In the genomic region with DNA sequence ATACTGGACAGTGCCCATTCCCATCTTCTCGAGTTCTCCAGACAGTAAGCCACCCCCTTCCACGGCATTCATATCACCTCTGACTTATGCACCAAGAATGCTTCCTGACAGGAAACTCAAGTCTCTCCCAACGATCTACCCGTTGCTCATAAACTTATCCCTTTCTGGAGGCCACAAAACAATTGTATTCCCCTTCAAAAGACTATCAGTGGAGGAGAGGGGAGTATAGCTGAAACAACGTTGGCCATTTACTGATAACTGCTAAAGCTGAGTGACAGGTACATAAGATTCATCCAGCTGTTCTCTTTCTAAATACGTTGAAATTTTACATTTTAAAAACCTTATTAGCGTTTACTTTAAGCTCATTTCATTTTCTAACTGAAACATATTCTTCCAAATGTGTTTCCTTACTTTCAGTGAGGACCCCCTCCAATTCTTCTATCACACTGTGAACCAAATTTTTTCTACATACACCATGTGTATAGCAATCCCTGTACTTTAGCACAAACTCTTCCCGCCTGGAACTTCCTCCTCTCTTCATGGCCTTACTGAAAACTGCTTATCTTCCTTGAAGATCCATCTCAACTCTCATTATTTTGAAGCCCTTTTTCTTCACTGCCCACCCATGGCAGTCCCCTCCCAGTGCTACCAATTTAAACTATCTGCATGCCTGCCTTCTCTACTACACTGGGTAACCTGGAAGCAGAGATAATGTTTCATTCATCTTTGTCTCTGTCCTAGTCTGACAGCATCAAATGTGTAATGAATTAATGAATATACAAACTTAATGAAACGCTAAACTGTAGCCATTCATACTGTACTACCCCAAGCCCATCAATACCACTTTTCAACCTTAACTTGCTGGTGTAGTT, we compare ENCODE assay signal across 9 cellular contexts. TPM values are rescaled to one million over a fixed set of nuclear protein-coding genes. Genes with fewer than 3 reads are reported as not detected.
A peak's percentile ranks its signal among the peaks of the same experiment; 100 is the strongest.
DNase-seq lines count a peak whose midpoint lies in the region; TF ChIP-seq lines count a peak whose summit lies in the region.
"Had no signal": no experiment of that assay in that cellular context is flagged by ENCODE, and none has a peak within 500 bp of the region (broad histone marks: within the 10 kb centered on the region; RNA-seq: fewer than 3 reads in every experiment).

No MANE protein-coding gene starts in this region.

- H4K20me1 ChIP-seq in fibroblast of lung (ENCODE audit: control insufficient read depth, extremely low read depth, insufficient read depth, low read length), result peaks cover 1% of the 10 kb centered on the region

- no peak overlapping the region for H2AFZ ChIP-seq in fibroblast of lung (ENCODE audit: low read length)

- peak overlapping the region; percentile 67 for H3K27ac ChIP-seq in fibroblast of lung (ENCODE audit: insufficient read depth, low read length)

- DNase-seq in ELR (ENCODE audit: low read depth) (peak; percentile 96), RPMI7951 (ENCODE audit: low read depth) (peak; percentile 80), fibroblast of lung (ENCODE audit: low read depth in 2 of 2) (peak; percentile 70 to 94), pulmonary artery endothelial cell (ENCODE audit: low read depth, low spot score) (peak; percentile 52), COLO668 (lab: John Stamatoyannopoulos, UW; ENCODE audit: unreplicated experiment) (no peak), NCI-H146 treated with DMSO at 0.1 percent for 48 hours (lab: John Stamatoyannopoulos, UW; ENCODE audit: unreplicated experiment) (no peak), NCI-H1092 treated with DMSO at 0.1 percent for 48 hours (lab: John Stamatoyannopoulos, UW) (no peak), hippocampal formation (lab: John Stamatoyannopoulos, UW) (no peak)
- DNase-seq: activated CD8-positive, alpha-beta memory T cell treated with anti-CD3 and anti-CD28 coated beads for 24 hours had no signal

- H3K4me1 ChIP-seq in fibroblast of lung (ENCODE audit: control insufficient read depth, extremely low read depth, insufficient read depth, low read length), result peaks cover 10% of the 10 kb centered on the region

- H3K27me3 ChIP-seq in fibroblast of lung (ENCODE audit: control insufficient read depth, insufficient read depth, low read length), result no peaks in the 10 kb centered on the region

- H3K36me3 ChIP-seq in fibroblast of lung (ENCODE audit: control insufficient read depth, insufficient read depth, low read length), result peaks cover 1% of the 10 kb centered on the region

- H3K9me3 ChIP-seq in fibroblast of lung (ENCODE audit: control insufficient read depth, insufficient read depth, low read depth, low read length), result no peaks in the 10 kb centered on the region

- TF ChIP-seq CTCF in fibroblast of lung (conservative IDR thresholded peaks at IDR 0.05 in 1 of 2, IDR thresholded peaks at IDR 0.05 in 1 of 2; ENCODE audit: low read depth in 1 of 2, low read length in 2 of 2), result no peak

- H3K4me3 ChIP-seq in fibroblast of lung (replicated peaks in 1 of 4; ENCODE audit: control extremely low read depth in 1 of 4, insufficient read depth in 1 of 4, low read depth in 3 of 4, low read length in 4 of 4), result peak overlapping the region in 1 of 4 experiments; percentile 11

- H3K4me2 ChIP-seq in fibroblast of lung (ENCODE audit: extremely low read depth, insufficient read depth, low read length), result peak overlapping the region; percentile 76

- peaks cover 93% of the 10 kb centered on the region for H3K79me2 ChIP-seq in fibroblast of lung (ENCODE audit: control insufficient read depth, insufficient read depth, low read length)

- no peak overlapping the region for H3K9ac ChIP-seq in fibroblast of lung (ENCODE audit: insufficient read depth, low read length)

RNA-seq across cellular contexts. Expression of gene ATXN2, which starts 28.8 kb away (rescaled TPM):
- 5.3 and 11.2 TPM in 2 replicates for total RNA-seq in RPMI7951 (2014; rRNA removed; shearing (Covaris generic))
- total RNA-seq in fibroblast of lung (21.1 and 31.2 TPM in 2 replicates), pulmonary artery endothelial cell (12.3 and 20.0 TPM in 2 replicates)
- polyA plus RNA-seq in fibroblast of lung, result 25.9 and 33.6 TPM in 2 replicates
- 44.8 and 46.4 TPM in 2 replicates for polyA plus RNA-seq in fibroblast of lung (2012)
- polyA minus RNA-seq in fibroblast of lung (ENCODE audit: low replicate concordance), result 66.4 and 149 TPM in 2 replicates

Comparison
In these comparisons a context has a peak if more than half of its experiments do, and no peak if none do; other contexts are left out.
1. DNase-seq: peak in ELR (single experiment), RPMI7951 (single experiment), fibroblast of lung (2 of 2) and pulmonary artery endothelial cell (single experiment); none in COLO668 (single experiment), NCI-H146 treated with DMSO at 0.1 percent for 48 hours (single experiment), NCI-H1092 treated with DMSO at 0.1 percent for 48 hours (single experiment) and hippocampal formation (0 of 2).